ENCODE assay signal across 38 cellular contexts in genomic region chr22:43754176-43754575, GRCh38. TPM values are rescaled to one million over a fixed set of nuclear protein-coding genes. Genes with fewer than 3 reads are reported as not detected.
"Had no signal": no experiment of that assay in that cellular context is flagged by ENCODE, and none has a peak within 500 bp of the region (broad histone marks: within the 10 kb centered on the region; RNA-seq: fewer than 3 reads in every experiment).

No MANE protein-coding gene starts in this region.

- H3K9me3 Mint-ChIP-seq: activated naive CD4-positive, alpha-beta T cell treated with anti-CD3 and anti-CD28 coated beads for 36 hours; activated naive CD4-positive, alpha-beta T cell treated with anti-CD3 and anti-CD28 coated beads, Interleukin-2, amount 10 ng/mL, durations not matched to agents 7 days and 5 days; activated naive CD4-positive, alpha-beta T cell treated with anti-CD3 and anti-CD28 coated beads, Interleukin-2, amount 50 U/mL, for 72 hours; activated naive CD8-positive, alpha-beta T cell treated with anti-CD3 and anti-CD28 coated beads for 36 hours; activated naive CD8-positive, alpha-beta T cell treated with anti-CD3 and anti-CD28 coated beads, Interleukin-2, amount 10 ng/mL, durations not matched to agents 7 days and 5 days; activated naive CD8-positive, alpha-beta T cell treated with anti-CD3 and anti-CD28 coated beads, Interleukin-2, amount 50 U/mL, for 24 hours; activated T-cell treated with anti-CD3 and anti-CD28 coated beads, Interleukin-2, amount 50 U/mL, for 24 hours; activated T-cell treated with anti-CD3 and anti-CD28 coated beads, Interleukin-2, amount 50 U/mL, for 4 hours; activated T-cell treated with anti-CD3 and anti-CD28 coated beads, Interleukin-2, amount 50 U/mL, for 72 hours; activated T-helper 1 cell treated with anti-CD3 and anti-CD28 coated beads, Interleukin-12 subunit alpha, Interleukin-12 subunit beta, Interleukin-2, Interleukin-4 antibody, amounts not matched to agents 30 ng/mL and 10 ng/mL and 1 ng/mL, durations not matched to agents 14 hours and 24 hours and 36 hours; activated T-helper 17 cell treated with anti-CD3 and anti-CD28 coated beads, Interleukin-2, amount 50 U/mL, for 72 hours; activated T-helper 2 cell treated with anti-CD3 and anti-CD28 coated beads, Interferon-gamma antibody, Interleukin-2, Interleukin-4, amounts not matched to agents 10 μg/mL and 5 μg/mL and 100 μg/mL, durations not matched to agents 14 hours and 24 hours and 36 hours; central memory CD8-positive, alpha-beta T cell had no signal

- H3K36me3 Mint-ChIP-seq: activated naive CD4-positive, alpha-beta T cell treated with anti-CD3 and anti-CD28 coated beads, Interleukin-2, amount 10 ng/mL, durations not matched to agents 7 days and 5 days; activated naive CD4-positive, alpha-beta T cell treated with anti-CD3 and anti-CD28 coated beads, Interleukin-2, amount 50 U/mL, for 24 hours; activated naive CD4-positive, alpha-beta T cell treated with anti-CD3 and anti-CD28 coated beads, Interleukin-2, amount 50 U/mL, for 72 hours; activated naive CD8-positive, alpha-beta T cell; activated naive CD8-positive, alpha-beta T cell treated with anti-CD3 and anti-CD28 coated beads for 36 hours; activated naive CD8-positive, alpha-beta T cell treated with anti-CD3 and anti-CD28 coated beads, Interleukin-2, amount 10 ng/mL, durations not matched to agents 7 days and 5 days had no signal

- H3K4me1 ChIP-seq: adrenal gland, ascending aorta, body of pancreas, breast epithelium had no signal

- ATAC-seq: activated naive CD4-positive, alpha-beta T cell treated with anti-CD3 and anti-CD28 coated beads, Interleukin-2, amount 50 U/mL, for 72 hours; activated naive CD8-positive, alpha-beta T cell treated with anti-CD3 and anti-CD28 coated beads, Interleukin-2, amount 50 U/mL, for 24 hours; activated T-cell treated with anti-CD3 and anti-CD28 coated beads, Interleukin-2, amount 50 U/mL, for 4 hours; activated T-cell treated with anti-CD3 and anti-CD28 coated beads, Interleukin-2, amount 50 U/mL, for 72 hours; activated T-helper 17 cell treated with anti-CD3 and anti-CD28 coated beads, Interleukin-2, amount 50 U/mL, for 72 hours; body of pancreas had no signal

- H3K36me3 ChIP-seq: adrenal gland, ascending aorta, brain microvascular endothelial cell, breast epithelium, cardiac muscle cell had no signal

- H3K4me3 ChIP-seq: adrenal gland, ascending aorta, body of pancreas, breast epithelium, cardiac muscle cell had no signal

- H3K4me1 Mint-ChIP-seq: activated naive CD4-positive, alpha-beta T cell treated with anti-CD3 and anti-CD28 coated beads, Interleukin-2, amount 10 ng/mL, durations not matched to agents 7 days and 5 days; activated naive CD4-positive, alpha-beta T cell treated with anti-CD3 and anti-CD28 coated beads, Interleukin-2, amount 50 U/mL, for 24 hours; activated naive CD8-positive, alpha-beta T cell treated with anti-CD3 and anti-CD28 coated beads for 36 hours; activated naive CD8-positive, alpha-beta T cell treated with anti-CD3 and anti-CD28 coated beads, Interleukin-2, amount 10 ng/mL, durations not matched to agents 7 days and 5 days; activated naive CD8-positive, alpha-beta T cell treated with anti-CD3 and anti-CD28 coated beads, Interleukin-2, amount 50 U/mL, for 24 hours; activated T-helper 17 cell treated with anti-CD3 and anti-CD28 coated beads, Interleukin-2, amount 50 U/mL, for 72 hours; central memory CD8-positive, alpha-beta T cell had no signal

- H3K27ac ChIP-seq: adrenal gland, ascending aorta, body of pancreas, brain microvascular endothelial cell, breast epithelium, cardiac muscle cell had no signal

- DNase-seq: activated effector memory CD4-positive, alpha-beta T cell treated with anti-CD3 and anti-CD28 coated beads, Interleukin-2, amount 50 U/mL, for 16 hours; activated effector memory CD4-positive, alpha-beta T cell treated with Interleukin-2 at 50 U/mL for 16 hours; activated gamma-delta T cell; activated gamma-delta T cell treated with Interleukin-2 at 50 U/mL for 16 hours; activated naive CD4-positive, alpha-beta T cell; activated naive CD4-positive, alpha-beta T cell treated with anti-CD3 and anti-CD28 coated beads for 36 hours; activated naive CD4-positive, alpha-beta T cell treated with anti-CD3 and anti-CD28 coated beads, Interleukin-2, amount 10 ng/mL, durations not matched to agents 7 days and 5 days; activated naive CD4-positive, alpha-beta T cell treated with anti-CD3 and anti-CD28 coated beads, Interleukin-2, amount 50 U/mL, for 16 hours; activated naive CD4-positive, alpha-beta T cell treated with Interleukin-2 at 50 U/mL for 16 hours; activated naive CD8-positive, alpha-beta T cell treated with anti-CD3 and anti-CD28 coated beads for 36 hours; activated naive CD8-positive, alpha-beta T cell treated with anti-CD3 and anti-CD28 coated beads, Interleukin-2, amount 10 ng/mL, durations not matched to agents 7 days and 5 days; activated naive CD8-positive, alpha-beta T cell treated with anti-CD3 and anti-CD28 coated beads, Interleukin-2, amount 50 U/mL, for 24 hours; activated T-cell treated with anti-CD3 and anti-CD28 coated beads, Interleukin-2, amount 50 U/mL, for 1 hour; activated T-cell treated with anti-CD3 and anti-CD28 coated beads, Interleukin-2, amount 50 U/mL, for 24 hours; activated T-cell treated with anti-CD3 and anti-CD28 coated beads, Interleukin-2, amount 50 U/mL, for 4 hours; activated T-cell treated with anti-CD3 and anti-CD28 coated beads, Interleukin-2, amount 50 U/mL, for 48 hours; activated T-cell treated with anti-CD3 and anti-CD28 coated beads, Interleukin-2, amount 50 U/mL, for 72 hours; adrenal gland; amniotic stem cell; amygdala; anterior cingulate cortex; aorta; body of pancreas; brain microvascular endothelial cell; caudate nucleus; central memory CD4-positive, alpha-beta T cell; cerebellar nuclear complex had no signal

- H3K27me3 ChIP-seq: adrenal gland, ascending aorta, body of pancreas, brain microvascular endothelial cell, breast epithelium, cardiac muscle cell had no signal

- H3K27ac Mint-ChIP-seq: activated naive CD4-positive, alpha-beta T cell treated with anti-CD3 and anti-CD28 coated beads for 36 hours; activated naive CD4-positive, alpha-beta T cell treated with anti-CD3 and anti-CD28 coated beads, Interleukin-2, amount 10 ng/mL, durations not matched to agents 7 days and 5 days; activated naive CD4-positive, alpha-beta T cell treated with anti-CD3 and anti-CD28 coated beads, Interleukin-2, amount 50 U/mL, for 24 hours; activated naive CD4-positive, alpha-beta T cell treated with anti-CD3 and anti-CD28 coated beads, Interleukin-2, amount 50 U/mL, for 72 hours; activated naive CD8-positive, alpha-beta T cell; activated naive CD8-positive, alpha-beta T cell treated with anti-CD3 and anti-CD28 coated beads for 36 hours; activated naive CD8-positive, alpha-beta T cell treated with anti-CD3 and anti-CD28 coated beads, Interleukin-2, amount 10 ng/mL, durations not matched to agents 7 days and 5 days; activated naive CD8-positive, alpha-beta T cell treated with anti-CD3 and anti-CD28 coated beads, Interleukin-2, amount 50 U/mL, for 24 hours; activated T-cell treated with anti-CD3 and anti-CD28 coated beads, Interleukin-2, amount 50 U/mL, for 24 hours; activated T-cell treated with anti-CD3 and anti-CD28 coated beads, Interleukin-2, amount 50 U/mL, for 72 hours; activated T-helper 1 cell treated with anti-CD3 and anti-CD28 coated beads, Interleukin-12 subunit alpha, Interleukin-12 subunit beta, Interleukin-2, Interleukin-4 antibody, amounts not matched to agents 30 ng/mL and 10 ng/mL and 1 ng/mL, durations not matched to agents 14 hours and 24 hours and 36 hours; activated T-helper 17 cell treated with anti-CD3 and anti-CD28 coated beads, Interleukin-2, amount 50 U/mL, for 72 hours; activated T-helper 2 cell treated with anti-CD3 and anti-CD28 coated beads, Interferon-gamma antibody, Interleukin-2, Interleukin-4, amounts not matched to agents 10 μg/mL and 5 μg/mL and 100 μg/mL, durations not matched to agents 14 hours and 24 hours and 36 hours had no signal

- H3K9me3 ChIP-seq: adrenal gland, ascending aorta, body of pancreas, breast epithelium had no signal

- H3K4me3 Mint-ChIP-seq: activated naive CD4-positive, alpha-beta T cell treated with anti-CD3 and anti-CD28 coated beads for 36 hours; activated naive CD4-positive, alpha-beta T cell treated with anti-CD3 and anti-CD28 coated beads, Interleukin-2, amount 10 ng/mL, durations not matched to agents 7 days and 5 days; activated naive CD4-positive, alpha-beta T cell treated with anti-CD3 and anti-CD28 coated beads, Interleukin-2, amount 50 U/mL, for 24 hours; activated naive CD8-positive, alpha-beta T cell; activated naive CD8-positive, alpha-beta T cell treated with anti-CD3 and anti-CD28 coated beads for 36 hours; activated naive CD8-positive, alpha-beta T cell treated with anti-CD3 and anti-CD28 coated beads, Interleukin-2, amount 10 ng/mL, durations not matched to agents 7 days and 5 days; activated naive CD8-positive, alpha-beta T cell treated with anti-CD3 and anti-CD28 coated beads, Interleukin-2, amount 50 U/mL, for 24 hours; activated T-cell treated with anti-CD3 and anti-CD28 coated beads, Interleukin-2, amount 50 U/mL, for 24 hours; activated T-cell treated with anti-CD3 and anti-CD28 coated beads, Interleukin-2, amount 50 U/mL, for 4 hours; activated T-cell treated with anti-CD3 and anti-CD28 coated beads, Interleukin-2, amount 50 U/mL, for 72 hours; activated T-helper 1 cell treated with anti-CD3 and anti-CD28 coated beads, Interleukin-12 subunit alpha, Interleukin-12 subunit beta, Interleukin-2, Interleukin-4 antibody, amounts not matched to agents 30 ng/mL and 10 ng/mL and 1 ng/mL, durations not matched to agents 14 hours and 24 hours and 36 hours; activated T-helper 17 cell treated with anti-CD3 and anti-CD28 coated beads, Interleukin-2, amount 50 U/mL, for 72 hours; brain; central memory CD8-positive, alpha-beta T cell had no signal

RNA-seq across cellular contexts. Expression of gene EFCAB6, which starts 57.9 kb away (rescaled TPM):
- total RNA-seq: activated T-helper 1 cell treated with anti-CD3 and anti-CD28 coated beads, Interleukin-12 subunit alpha, Interleukin-12 subunit beta, Interleukin-2, Interleukin-4 antibody, amounts not matched to agents 30 ng/mL and 10 ng/mL and 1 ng/mL, durations not matched to agents 14 hours and 24 hours and 36 hours had no signal
